8 cellular contexts compared by ENCODE assay signal in the genomic region with DNA sequence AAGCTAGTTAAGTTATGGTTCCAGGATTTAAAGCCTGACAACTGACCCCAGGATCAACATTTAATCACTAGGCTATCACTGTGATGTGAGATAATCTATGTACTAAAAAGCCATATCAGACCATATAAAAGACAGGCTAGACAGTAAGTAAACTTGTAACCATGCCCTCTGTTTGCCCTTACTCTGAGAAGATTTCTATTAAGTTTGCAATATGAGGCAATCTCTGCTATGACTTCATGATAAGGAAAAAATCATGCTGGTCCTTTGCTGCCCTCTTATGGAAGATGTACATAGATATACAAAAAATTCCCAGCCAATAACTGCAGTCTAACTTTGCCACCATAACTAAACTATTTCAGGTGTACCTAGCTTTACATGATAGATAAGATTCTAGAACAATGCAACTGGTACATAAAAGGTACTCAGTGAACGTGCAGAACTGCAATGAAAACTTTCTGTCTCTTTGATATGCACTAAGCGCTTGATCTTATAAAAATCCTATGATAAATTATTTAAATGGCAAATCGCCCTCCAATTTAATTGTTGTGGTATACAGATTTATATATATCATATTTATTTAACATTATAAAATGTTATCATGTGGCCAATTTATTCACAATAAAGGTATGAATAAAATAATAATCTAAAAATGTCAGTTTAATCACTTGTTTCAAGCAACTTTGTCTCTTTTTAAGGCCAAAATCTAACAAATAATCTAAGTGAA.
A peak's percentile ranks its signal among the peaks of the same experiment; 100 is the strongest.
DNase-seq lines count a peak whose midpoint lies in the region; ATAC-seq and TF ChIP-seq lines count a peak whose summit lies in the region.

No MANE protein-coding gene starts in this region.

- no peaks in the 10 kb centered on the region for H3K9me3 Mint-ChIP-seq in activated CD4-positive, alpha-beta memory T cell treated with anti-CD3 and anti-CD28 coated beads, Interleukin-2, amount 10 ng/mL, durations not matched to agents 7 days and 5 days
- H3K9me3 Mint-ChIP-seq in activated CD4-positive, alpha-beta memory T cell treated with anti-CD3 and anti-CD28 coated beads for 36 hours, result no peaks in the 10 kb centered on the region
- no peaks in the 10 kb centered on the region for H3K9me3 Mint-ChIP-seq in T-helper 1 cell treated with Interleukin-12 subunit alpha and Interleukin-12 subunit beta and Interleukin-4 antibody, amounts not matched to agents 30 μg/mL and 1 μg/mL, for 36 hours

- peak overlapping the region; percentile 5 for H3K27ac Mint-ChIP-seq in activated CD4-positive, alpha-beta memory T cell treated with anti-CD3 and anti-CD28 coated beads, Interleukin-2, amount 10 ng/mL, durations not matched to agents 7 days and 5 days
- H3K27ac Mint-ChIP-seq in activated CD4-positive, alpha-beta memory T cell treated with anti-CD3 and anti-CD28 coated beads for 36 hours, result no peak overlapping the region
- peak overlapping the region; percentile 27 for H3K27ac Mint-ChIP-seq in T-helper 1 cell treated with Interleukin-12 subunit alpha and Interleukin-12 subunit beta and Interleukin-4 antibody, amounts not matched to agents 30 μg/mL and 1 μg/mL, for 36 hours

- CTCF ChIA-PET in activated CD4-positive, alpha-beta memory T cell treated with anti-CD3 and anti-CD28 coated beads, Interleukin-2, amount 10 ng/mL, durations not matched to agents 7 days and 5 days (lab: Charles Lee), result interaction anchor here (0.8 to 6.7 kb wide), 12 partner anchors 9 to 266 kb away, joined by 3 to 70 read pairs (median 4); partner anchors contain the start of gene FAM50B
- CTCF ChIA-PET in activated CD4-positive, alpha-beta memory T cell treated with anti-CD3 and anti-CD28 coated beads for 36 hours (lab: Charles Lee), result interaction anchor here (0.6 to 3.3 kb wide), 14 partner anchors 9 to 276 kb away, joined by 3 to 19 read pairs (median 6); partner anchors contain the start of gene FAM50B

- no peak for DNase-seq in activated CD4-positive, alpha-beta memory T cell treated with anti-CD3 and anti-CD28 coated beads, Interleukin-2, amount 10 ng/mL, durations not matched to agents 7 days and 5 days
- no peak for DNase-seq in activated CD4-positive, alpha-beta memory T cell treated with anti-CD3 and anti-CD28 coated beads for 36 hours
- peak; percentile 63 for DNase-seq in NCI-H1105 treated with DMSO at 0.1 percent for 48 hours (lab: John Stamatoyannopoulos, UW)
- DNase-seq in fibroblast of the aortic adventitia (ENCODE audit: low read depth), result peak; percentile 95
- no peak for DNase-seq in psoas muscle
- DNase-seq in stimulated activated CD4-positive, alpha-beta T cell treated with anti-CD3 and anti-CD28 coated beads, Interleukin-2, amount 100 ng/mL, for 48 hours, result no peak

- peaks cover 0 to 6% of the 10 kb centered on the region in 2 donors for H3K36me3 ChIP-seq in psoas muscle (ENCODE audit: insufficient read depth in 1 of 2, low read depth in 1 of 2)

- H3K4me3 ChIP-seq in fibroblast of the aortic adventitia (ENCODE audit: low read depth, low read length), result no peak overlapping the region
- no peak overlapping the region for H3K4me3 ChIP-seq in psoas muscle

- H3K27me3 ChIP-seq in psoas muscle (ENCODE audit: insufficient read depth in 3 of 3, low read length in 2 of 3), result no peaks in the 10 kb centered on the region

- peak; percentile 67 for TF ChIP-seq CTCF in fibroblast of the aortic adventitia (IDR thresholded peaks at IDR 0.05; ENCODE audit: insufficient read depth, low read length)
- TF ChIP-seq CTCF in psoas muscle (IDR thresholded peaks at IDR 0.05), result peak; percentile 63

- intact Hi-C loops in activated CD4-positive, alpha-beta memory T cell treated with anti-CD3 and anti-CD28 coated beads for 36 hours (cut with micrococcal nuclease), result loop anchor here (10.0 kb wide), 1 partner anchor 734 kb away; no protein-coding TSS in a partner anchor
- intact Hi-C loops in psoas muscle (cut with DNase I), result loop anchor here in 1 of 2 donors (1.0 to 10.0 kb wide), 3 partner anchors 10 to 266 kb away; no protein-coding TSS in a partner anchor

- no peaks in the 10 kb centered on the region for H3K27me3 Mint-ChIP-seq in activated CD4-positive, alpha-beta memory T cell treated with anti-CD3 and anti-CD28 coated beads, Interleukin-2, amount 10 ng/mL, durations not matched to agents 7 days and 5 days
- H3K27me3 Mint-ChIP-seq in activated CD4-positive, alpha-beta memory T cell treated with anti-CD3 and anti-CD28 coated beads for 36 hours, result no peaks in the 10 kb centered on the region
- no peaks in the 10 kb centered on the region for H3K27me3 Mint-ChIP-seq in T-helper 1 cell treated with Interleukin-12 subunit alpha and Interleukin-12 subunit beta and Interleukin-4 antibody, amounts not matched to agents 30 μg/mL and 1 μg/mL, for 36 hours (ENCODE audit: low read depth)

- POLR2A ChIA-PET in activated CD4-positive, alpha-beta memory T cell treated with anti-CD3 and anti-CD28 coated beads, Interleukin-2, amount 10 ng/mL, durations not matched to agents 7 days and 5 days (lab: Charles Lee), result interaction anchor here (0.6 to 5.1 kb wide), 5 partner anchors 10 to 30 kb away, joined by 3 to 58 read pairs (median 4); a partner anchor contains a TSS
- POLR2A ChIA-PET in activated CD4-positive, alpha-beta memory T cell treated with anti-CD3 and anti-CD28 coated beads for 36 hours (lab: Charles Lee), result interaction anchor here (1.5 kb wide), 1 partner anchor 10 kb away, joined by 3 read pairs; no protein-coding TSS in a partner anchor

- peaks cover 48% of the 10 kb centered on the region for H3K4me1 Mint-ChIP-seq in activated CD4-positive, alpha-beta memory T cell treated with anti-CD3 and anti-CD28 coated beads, Interleukin-2, amount 10 ng/mL, durations not matched to agents 7 days and 5 days
- peaks cover 53% of the 10 kb centered on the region for H3K4me1 Mint-ChIP-seq in activated CD4-positive, alpha-beta memory T cell treated with anti-CD3 and anti-CD28 coated beads for 36 hours (ENCODE audit: low read depth)
- peaks cover 41% of the 10 kb centered on the region for H3K4me1 Mint-ChIP-seq in T-helper 1 cell treated with Interleukin-12 subunit alpha and Interleukin-12 subunit beta and Interleukin-4 antibody, amounts not matched to agents 30 μg/mL and 1 μg/mL, for 36 hours (ENCODE audit: low read depth)

- peak overlapping the region; percentile 62 for H3K27ac ChIP-seq in psoas muscle

- WGBS in psoas muscle, 3 donors, result 79 to 84% (median 81%) methylated on average over 3 of the region's 3 CpGs

- no peaks in the 10 kb centered on the region for H3K9me3 ChIP-seq in psoas muscle

- H3K4me3 Mint-ChIP-seq in activated CD4-positive, alpha-beta memory T cell treated with anti-CD3 and anti-CD28 coated beads, Interleukin-2, amount 10 ng/mL, durations not matched to agents 7 days and 5 days, result no peak overlapping the region
- H3K4me3 Mint-ChIP-seq in activated CD4-positive, alpha-beta memory T cell treated with anti-CD3 and anti-CD28 coated beads for 36 hours, result no peak overlapping the region
- H3K4me3 Mint-ChIP-seq in T-helper 1 cell treated with Interleukin-12 subunit alpha and Interleukin-12 subunit beta and Interleukin-4 antibody, amounts not matched to agents 30 μg/mL and 1 μg/mL, for 36 hours, result no peak overlapping the region

- peak; percentile 86 to 94 (median 88) for ATAC-seq in psoas muscle
- ATAC-seq in HG02840 (IDR thresholded peaks at IDR 0.05; ENCODE audit: low FRiP score, unreplicated experiment), result no peak

- peaks cover 18% of the 10 kb centered on the region for H3K4me1 ChIP-seq in psoas muscle

- peaks cover 27% of the 10 kb centered on the region for H3K36me3 Mint-ChIP-seq in activated CD4-positive, alpha-beta memory T cell treated with anti-CD3 and anti-CD28 coated beads, Interleukin-2, amount 10 ng/mL, durations not matched to agents 7 days and 5 days (ENCODE audit: low read depth)
- H3K36me3 Mint-ChIP-seq in activated CD4-positive, alpha-beta memory T cell treated with anti-CD3 and anti-CD28 coated beads for 36 hours, result peaks cover 11% of the 10 kb centered on the region
- peaks cover 24% of the 10 kb centered on the region for H3K36me3 Mint-ChIP-seq in T-helper 1 cell treated with Interleukin-12 subunit alpha and Interleukin-12 subunit beta and Interleukin-4 antibody, amounts not matched to agents 30 μg/mL and 1 μg/mL, for 36 hours (ENCODE audit: low read depth)

Comparison
In these comparisons a context has a peak if more than half of its experiments do, and no peak if none do; other contexts are left out.
1. DNase-seq: peak in NCI-H1105 treated with DMSO at 0.1 percent for 48 hours (single experiment) and fibroblast of the aortic adventitia (single experiment); none in activated CD4-positive, alpha-beta memory T cell treated with anti-CD3 and anti-CD28 coated beads, Interleukin-2, amount 10 ng/mL, durations not matched to agents 7 days and 5 days (single experiment), activated CD4-positive, alpha-beta memory T cell treated with anti-CD3 and anti-CD28 coated beads for 36 hours (single experiment), psoas muscle (0 of 2) and stimulated activated CD4-positive, alpha-beta T cell treated with anti-CD3 and anti-CD28 coated beads, Interleukin-2, amount 100 ng/mL, for 48 hours (0 of 2).